10 cellular contexts compared by ENCODE assay signal in the genomic region with DNA sequence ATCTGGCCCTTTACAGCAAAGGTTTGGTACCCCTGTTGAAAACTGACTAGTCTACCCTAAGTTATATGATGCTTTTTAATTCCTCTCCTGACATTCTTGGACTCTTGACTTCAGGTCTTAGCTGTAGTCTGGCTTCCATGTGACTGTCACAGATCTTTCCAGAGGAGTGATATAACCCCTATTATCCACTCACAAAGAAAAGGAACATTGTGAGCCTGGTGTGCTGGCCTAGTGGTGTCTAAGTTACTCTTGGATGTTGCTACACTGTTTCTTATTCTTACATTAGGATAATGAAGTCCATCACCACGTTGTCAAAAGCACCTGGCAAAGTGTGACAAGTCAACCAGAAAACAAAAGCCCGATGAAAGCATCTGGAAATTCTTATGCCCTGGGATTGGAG.
"Had no signal": no experiment of that assay in that cellular context is flagged by ENCODE, and none has a peak within 500 bp of the region (broad histone marks: within the 10 kb centered on the region; RNA-seq: fewer than 3 reads in every experiment).

No MANE protein-coding gene starts in this region.

- DNase-seq: activated B cell treated with CpG ODN at 0.5 μM for 24 hours; activated effector memory CD4-positive, alpha-beta T cell treated with anti-CD3 and anti-CD28 coated beads, Interleukin-2, amount 50 U/mL, for 16 hours; dorsolateral prefrontal cortex; mesenchymal stem cell; psoas muscle; SJCRH30; stimulated activated naive CD8-positive, alpha-beta T cell treated with anti-CD3 and anti-CD28 coated beads, Interleukin-15, amount 100 ng/mL, for 72 hours; upper lobe of right lung had no signal

- H3K9me3 Mint-ChIP-seq: activated B cell treated with CpG ODN at 0.5 μM for 24 hours; stimulated activated naive CD8-positive, alpha-beta T cell treated with anti-CD3 and anti-CD28 coated beads, Interleukin-15, amount 100 ng/mL, for 72 hours had no signal

- ATAC-seq: psoas muscle; sciatic nerve; stimulated activated naive CD8-positive, alpha-beta T cell treated with anti-CD3 and anti-CD28 coated beads, Interleukin-15, amount 100 ng/mL, for 72 hours; upper lobe of right lung had no signal

- H3K27me3 Mint-ChIP-seq: activated B cell treated with CpG ODN at 0.5 μM for 24 hours; stimulated activated naive CD8-positive, alpha-beta T cell treated with anti-CD3 and anti-CD28 coated beads, Interleukin-15, amount 100 ng/mL, for 72 hours had no signal

- H3K4me1 Mint-ChIP-seq: activated B cell treated with CpG ODN at 0.5 μM for 24 hours; stimulated activated naive CD8-positive, alpha-beta T cell treated with anti-CD3 and anti-CD28 coated beads, Interleukin-15, amount 100 ng/mL, for 72 hours had no signal

- H3K4me3 Mint-ChIP-seq: activated B cell treated with CpG ODN at 0.5 μM for 24 hours; stimulated activated naive CD8-positive, alpha-beta T cell treated with anti-CD3 and anti-CD28 coated beads, Interleukin-15, amount 100 ng/mL, for 72 hours had no signal

- H3K27ac Mint-ChIP-seq: activated B cell treated with CpG ODN at 0.5 μM for 24 hours had no signal

- H3K4me3 ChIP-seq: ascending aorta, dorsolateral prefrontal cortex, psoas muscle, SJCRH30, upper lobe of right lung had no signal
